8 cellular contexts compared by ENCODE assay signal in genomic region chr5:141326088-141326854, GRCh38. TPM values are rescaled to one million over a fixed set of nuclear protein-coding genes. Genes with fewer than 3 reads are reported as not detected.
DNase-seq lines count a peak whose midpoint lies in the region; FAIRE-seq lines count a peak whose summit lies in the region.

No MANE protein-coding gene starts in this region.

- peaks cover 33% of the 10 kb centered on the region for H3K9me3 Mint-ChIP-seq in activated CD4-positive, alpha-beta T cell treated with anti-CD3 and anti-CD28 coated beads, Interleukin-2, amount 10 ng/mL, durations not matched to agents 7 days and 5 days

- H3K27ac ChIP-seq in GM23248: peak overlapping the region; percentile 62

- peaks cover 9% of the 10 kb centered on the region for H3K36me3 Mint-ChIP-seq in activated CD4-positive, alpha-beta T cell treated with anti-CD3 and anti-CD28 coated beads, Interleukin-2, amount 10 ng/mL, durations not matched to agents 7 days and 5 days (ENCODE audit: low read depth)

- in situ Hi-C loops in GM23248 (cut with MboI): no loop called here

- H3K27me3 ChIP-seq in GM23248 (replicated peaks; ENCODE audit: insufficient read depth): no peaks in the 10 kb centered on the region

- H2AFZ ChIP-seq in GM23248: peak overlapping the region; percentile 93

- 22 to 25% methylated on average over 27 of the region's 27 CpGs for WGBS in GM23248 (ENCODE audit: low coverage in 1 of 2, low lambda C conversion rate in 2 of 2, missing lambda C conversion rate in 2 of 2), 2 experiments

- no peaks in the 10 kb centered on the region for H3K79me2 ChIP-seq in GM23248 (ENCODE audit: insufficient read depth)

- H4K20me1 ChIP-seq in GM23248 (ENCODE audit: insufficient read depth): no peaks in the 10 kb centered on the region

- no peaks in the 10 kb centered on the region for H3K36me3 ChIP-seq in GM23248 (ENCODE audit: low read depth)

- peak overlapping the region; percentile 84 for H3K4me2 ChIP-seq in GM23248 (ENCODE audit: unreplicated experiment)

- no peaks in the 10 kb centered on the region for H3K9me3 ChIP-seq in GM23248 (ENCODE audit: low read depth)

- H3K4me3 Mint-ChIP-seq in activated CD4-positive, alpha-beta T cell treated with anti-CD3 and anti-CD28 coated beads, Interleukin-2, amount 10 ng/mL, durations not matched to agents 7 days and 5 days: peak overlapping the region; percentile 79

- no peaks in the 10 kb centered on the region for H3K4me1 ChIP-seq in GM23248 (ENCODE audit: insufficient read depth)

- H3K4me3 ChIP-seq in GM23248: peak overlapping the region; percentile 82

- H3K27me3 Mint-ChIP-seq in activated CD4-positive, alpha-beta T cell treated with anti-CD3 and anti-CD28 coated beads, Interleukin-2, amount 10 ng/mL, durations not matched to agents 7 days and 5 days: peaks cover 16% of the 10 kb centered on the region

- H3K9ac ChIP-seq in GM23248: peak overlapping the region; percentile 79

- 0 out of 2 replicates have a peak, but pooled peaks cover under 1% of the 10 kb centered on the region for H3F3A ChIP-seq in GM23248 (ENCODE audit: insufficient read depth)

- POLR2A ChIA-PET in activated CD4-positive, alpha-beta T cell treated with anti-CD3 and anti-CD28 coated beads, Interleukin-2, amount 10 ng/mL, durations not matched to agents 7 days and 5 days (lab: Charles Lee): no interaction called here

- no peak overlapping the region for H3K27ac Mint-ChIP-seq in activated CD4-positive, alpha-beta T cell treated with anti-CD3 and anti-CD28 coated beads, Interleukin-2, amount 10 ng/mL, durations not matched to agents 7 days and 5 days

- DNase-seq in DMS53 (lab: John Stamatoyannopoulos, UW): peak; percentile 93
- peak; percentile 91 for DNase-seq in GM23248
- peak; percentile 63 for DNase-seq in NCI-H146 treated with DMSO at 0.1 percent for 48 hours (lab: John Stamatoyannopoulos, UW; ENCODE audit: unreplicated experiment)
- DNase-seq in activated CD4-positive, alpha-beta T cell treated with anti-CD3 and anti-CD28 coated beads, Interleukin-2, amount 10 ng/mL, durations not matched to agents 7 days and 5 days: peak; percentile 70
- peak; percentile 86 for DNase-seq in dermis blood vessel endothelial cell
- peak; percentile 81 for DNase-seq in medulla oblongata (ENCODE audit: extremely low spot score)
- peak; percentile 45 for DNase-seq in stimulated activated CD8-positive, alpha-beta memory T cell treated with anti-CD3 and anti-CD28 coated beads, Interleukin-15, amount 100 ng/mL, for 1 hour (ENCODE audit: low read depth)
- DNase-seq in GM19239 (ENCODE audit: insufficient read length, low spot score): no peak

- no peaks in the 10 kb centered on the region for H3K9me2 ChIP-seq in GM23248 (ENCODE audit: insufficient read depth)

- no peak for FAIRE-seq in GM19239 (lab: Jason Lieb, UNC)

- CTCF ChIA-PET in activated CD4-positive, alpha-beta T cell treated with anti-CD3 and anti-CD28 coated beads, Interleukin-2, amount 10 ng/mL, durations not matched to agents 7 days and 5 days (lab: Charles Lee): interaction anchor here (0.7 to 2.5 kb wide), 4 partner anchors 24 to 1503 kb away, joined by 3 to 8 read pairs (median 4); partner anchors contain the start of gene PCDHGB1

- H3K4me1 Mint-ChIP-seq in activated CD4-positive, alpha-beta T cell treated with anti-CD3 and anti-CD28 coated beads, Interleukin-2, amount 10 ng/mL, durations not matched to agents 7 days and 5 days: peaks cover 10% of the 10 kb centered on the region

RNA-seq across cellular contexts. Expression of gene PCDHGA1, which starts 4.0 kb away (rescaled TPM):
- total RNA-seq in GM23248 (2014; rRNA removed; shearing (Covaris generic)): 0.38 and 1.8 TPM in 2 replicates
- polyA plus RNA-seq in GM23248 (2016; fragmentation: Nextera tagmentation; extraction: Ambion mirVana): 0.63 and 0.72 TPM in 2 replicates
- under 1 TPM; 0.04 to 0.05 TPM for total RNA-seq in activated CD4-positive, alpha-beta T cell treated with anti-CD3 and anti-CD28 coated beads, Interleukin-2, amount 10 ng/mL, durations not matched to agents 7 days and 5 days
- 0.33 and 0.34 TPM in 2 replicates for total RNA-seq in dermis blood vessel endothelial cell

RNA-seq across cellular contexts. Expression of gene TAF7, which starts 5.7 kb away (rescaled TPM):
- 65.0 and 65.9 TPM in 2 replicates for total RNA-seq in GM23248 (2014; rRNA removed; shearing (Covaris generic))
- polyA plus RNA-seq in GM23248 (2016; fragmentation: Nextera tagmentation; extraction: Ambion mirVana): 104 and 114 TPM in 2 replicates
- total RNA-seq in activated CD4-positive, alpha-beta T cell treated with anti-CD3 and anti-CD28 coated beads, Interleukin-2, amount 10 ng/mL, durations not matched to agents 7 days and 5 days: 10 to 100 TPM; 62.1 to 63.3 TPM
- 60.6 and 78.3 TPM in 2 replicates for total RNA-seq in dermis blood vessel endothelial cell

RNA-seq across cellular contexts. Expression of gene PCDHGA2, which starts 12.3 kb away (rescaled TPM):
- total RNA-seq in GM23248 (2014; rRNA removed; shearing (Covaris generic)): 6.3 and 7.3 TPM in 2 replicates
- 4.3 and 5.3 TPM in 2 replicates for polyA plus RNA-seq in GM23248 (2016; fragmentation: Nextera tagmentation; extraction: Ambion mirVana)
- not detected for total RNA-seq in activated CD4-positive, alpha-beta T cell treated with anti-CD3 and anti-CD28 coated beads, Interleukin-2, amount 10 ng/mL, durations not matched to agents 7 days and 5 days
- 1.4 TPM in 2 replicates for total RNA-seq in dermis blood vessel endothelial cell

RNA-seq across cellular contexts. Expression of gene PCDHGA3, which starts 17.4 kb away (rescaled TPM):
- 7.5 and 7.6 TPM in 2 replicates for total RNA-seq in GM23248 (2014; rRNA removed; shearing (Covaris generic))
- polyA plus RNA-seq in GM23248 (2016; fragmentation: Nextera tagmentation; extraction: Ambion mirVana): 4.0 and 5.4 TPM in 2 replicates
- total RNA-seq in activated CD4-positive, alpha-beta T cell treated with anti-CD3 and anti-CD28 coated beads, Interleukin-2, amount 10 ng/mL, durations not matched to agents 7 days and 5 days: not detected
- total RNA-seq in dermis blood vessel endothelial cell: 0.70 and 1.2 TPM in 2 replicates

RNA-seq across cellular contexts. Expression of gene SLC25A2, which starts 22.4 kb away (rescaled TPM):
- not detected in 2 replicates for total RNA-seq in GM23248 (2014; rRNA removed; shearing (Covaris generic))
- not detected in 2 replicates for polyA plus RNA-seq in GM23248 (2016; fragmentation: Nextera tagmentation; extraction: Ambion mirVana)
- under 1 TPM; 0.42 to 0.52 TPM for total RNA-seq in activated CD4-positive, alpha-beta T cell treated with anti-CD3 and anti-CD28 coated beads, Interleukin-2, amount 10 ng/mL, durations not matched to agents 7 days and 5 days
- 0.09 and 0.34 TPM in 2 replicates for total RNA-seq in dermis blood vessel endothelial cell
